In the genomic region with DNA sequence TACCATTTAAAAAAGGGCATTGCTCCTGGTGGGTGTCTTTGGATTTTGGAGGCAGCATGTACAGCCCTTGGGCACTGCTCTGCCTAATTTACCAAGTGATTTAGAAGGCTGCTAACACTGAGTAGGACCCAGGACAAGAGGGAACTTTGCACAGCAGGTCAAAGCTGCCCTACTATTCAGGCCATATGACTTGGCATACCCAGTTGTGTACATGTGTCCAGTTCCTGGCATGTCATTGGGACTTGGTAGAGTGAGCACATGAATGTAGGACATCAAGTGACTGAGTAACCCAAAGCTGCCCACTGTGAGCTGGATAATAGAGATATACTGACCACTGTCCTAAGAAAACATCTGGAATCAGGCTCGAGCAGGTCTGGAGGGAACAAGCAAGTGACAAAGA, we compare ENCODE assay signal across 27 cellular contexts.
"Had no signal": no experiment of that assay in that cellular context is flagged by ENCODE, and none has a peak within 500 bp of the region (broad histone marks: within the 10 kb centered on the region; RNA-seq: fewer than 3 reads in every experiment).

No MANE protein-coding gene starts in this region.

- H3K36me3 Mint-ChIP-seq: mesothelial cell of epicardium, naive B cell, natural killer cell, neural progenitor cell had no signal

- H3K4me3 Mint-ChIP-seq: mesothelial cell of epicardium; naive B cell; natural killer cell; nephron progenitor cell; neural progenitor cell; stimulated activated naive B cell treated with anti-CD40 and anti-IgM and Interleukin-4, amounts not matched to agents 10 μg/mL and 1 μg/mL and 100 μg/mL, for 72 hours had no signal

- H3K4me1 Mint-ChIP-seq: mesothelial cell of epicardium, natural killer cell had no signal

- H3K27ac Mint-ChIP-seq: mesothelial cell of epicardium; naive B cell; natural killer cell; nephron progenitor cell; neural progenitor cell; stimulated activated naive B cell treated with anti-CD40 and anti-IgM and Interleukin-4, amounts not matched to agents 10 μg/mL and 1 μg/mL and 100 μg/mL, for 72 hours had no signal

- H3K79me2 ChIP-seq: parathyroid adenoma had no signal

- H3K27me3 Mint-ChIP-seq: naive B cell; stimulated activated naive B cell treated with anti-CD40 and anti-IgM and Interleukin-4, amounts not matched to agents 10 μg/mL and 1 μg/mL and 100 μg/mL, for 72 hours had no signal

- H3K4me1 ChIP-seq: parathyroid adenoma, right atrium auricular region, thyroid gland had no signal

- H3K4me3 ChIP-seq: lower lobe of right lung, neural progenitor cell, right atrium auricular region, skin epidermis, stomach, testis, thyroid gland, transverse colon, uterus had no signal

- ATAC-seq: left ventricle myocardium superior; lower lobe of right lung; sciatic nerve; stimulated activated naive B cell treated with anti-CD40 and anti-IgM and Interleukin-4, amounts not matched to agents 10 μg/mL and 1 μg/mL and 100 μg/mL, for 72 hours; stimulated activated naive CD8-positive, alpha-beta T cell treated with anti-CD3 and anti-CD28 coated beads, Interleukin-15, Interleukin-2, amounts not matched to agents 100 U/mL and 50 U/mL, for 24 hours had no signal

- H3K36me3 ChIP-seq: lower lobe of right lung, neural progenitor cell, neutrophil, right atrium auricular region, stomach, thyroid gland, transverse colon, uterus had no signal

- H3K9me3 Mint-ChIP-seq: mesothelial cell of epicardium; naive B cell; natural killer cell; nephron progenitor cell; neural progenitor cell; stimulated activated naive B cell treated with anti-CD40 and anti-IgM and Interleukin-4, amounts not matched to agents 10 μg/mL and 1 μg/mL and 100 μg/mL, for 72 hours had no signal

- H2AFZ ChIP-seq: neural progenitor cell, parathyroid adenoma had no signal

- H3K27me3 ChIP-seq: neural progenitor cell, neutrophil, right atrium auricular region, stomach, testis, thyroid gland, transverse colon, uterus had no signal

- H3K9me3 ChIP-seq: lower lobe of right lung, neutrophil, right atrium auricular region, stomach, testis, thyroid gland, transverse colon, uterus had no signal

- DNase-seq: hippocampal formation; left ventricle myocardium superior; lower lobe of right lung; mammary epithelial cell; mesendoderm; naive B cell; natural killer cell; nephron progenitor cell; occipital lobe; stimulated activated CD4-positive, alpha-beta T cell treated with anti-CD3 and anti-CD28 coated beads, Interleukin-12 subunit alpha, Interleukin-12 subunit beta, amount 100 ng/mL, for 4 hours; stimulated activated CD4-positive, alpha-beta T cell treated with anti-CD3 and anti-CD28 coated beads, Interleukin-15, amount 100 ng/mL, for 24 hours; stimulated activated CD4-positive, alpha-beta T cell treated with anti-CD3 and anti-CD28 coated beads, Interleukin-2, amount 100 ng/mL, for 24 hours; stimulated activated CD4-positive, alpha-beta T cell treated with anti-CD3 and anti-CD28 coated beads, Interleukin-4, amount 100 ng/mL, for 1 hour; stimulated activated naive B cell treated with anti-CD40 and anti-IgM and Interleukin-4, amounts not matched to agents 10 μg/mL and 1 μg/mL and 100 μg/mL, for 72 hours; stimulated activated naive CD8-positive, alpha-beta T cell treated with anti-CD3 and anti-CD28 coated beads, Interleukin-15, Interleukin-2, amounts not matched to agents 100 U/mL and 50 U/mL, for 24 hours; stomach; testis; thyroid gland; transverse colon; uterus had no signal

- H3K27ac ChIP-seq: lower lobe of right lung, neural progenitor cell, neutrophil, parathyroid adenoma, right atrium auricular region, skin epidermis, stomach, testis, thyroid gland, uterus had no signal

- H3K9ac ChIP-seq: neural progenitor cell, parathyroid adenoma had no signal

- H3K4me2 ChIP-seq: neural progenitor cell had no signal
